Comparison of ENCODE assay signal across 1 cellular context in the genomic region with DNA sequence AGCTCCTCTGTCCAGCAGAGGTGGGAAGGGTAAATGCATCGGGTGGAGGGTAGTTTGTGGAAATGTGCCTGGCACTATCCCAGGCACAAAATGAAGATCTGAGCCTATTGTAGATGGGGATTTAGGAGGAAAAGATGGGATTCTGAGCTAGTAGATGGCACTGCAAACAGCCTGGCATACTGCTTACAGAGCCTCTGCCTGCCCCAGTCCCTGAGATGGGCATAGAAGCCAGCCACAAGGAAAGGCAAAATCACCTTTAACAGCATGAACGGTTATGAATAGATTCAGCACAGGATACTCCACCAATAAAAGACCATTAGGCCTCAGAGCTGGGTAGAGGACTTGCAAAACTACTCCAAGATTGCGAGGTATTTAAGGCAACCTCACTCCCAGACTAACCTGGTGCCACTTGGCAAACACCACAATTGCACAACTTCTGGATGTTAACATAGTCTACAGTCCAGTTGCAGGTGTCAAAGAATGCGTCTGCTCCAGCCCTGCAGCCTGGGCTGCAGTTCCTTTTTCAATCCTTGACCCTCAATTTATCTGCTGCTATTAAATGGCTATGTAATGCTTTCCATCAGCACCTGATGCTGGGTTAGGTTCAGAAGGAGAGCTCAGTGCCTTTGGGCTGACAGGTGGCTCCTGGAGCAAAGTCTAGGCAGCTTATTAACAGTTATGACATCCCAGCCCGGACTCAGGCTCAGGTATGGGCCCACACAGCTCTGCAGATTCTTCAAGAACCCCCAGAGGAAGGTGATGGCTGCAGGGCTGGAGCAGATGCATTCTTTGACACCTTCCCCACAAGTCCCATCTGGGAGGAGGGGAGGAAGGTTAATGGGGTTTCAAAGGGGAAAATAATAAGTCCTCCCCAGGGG.
TF ChIP-seq lines count a peak whose summit lies in the region.

No MANE protein-coding gene starts in this region.

TF ChIP-seq in liver, 16 proteins besides CTCF, POLR2A, EP300 and RAD21 (continued from another document):
- TF ChIP-seq, protein P1, sequence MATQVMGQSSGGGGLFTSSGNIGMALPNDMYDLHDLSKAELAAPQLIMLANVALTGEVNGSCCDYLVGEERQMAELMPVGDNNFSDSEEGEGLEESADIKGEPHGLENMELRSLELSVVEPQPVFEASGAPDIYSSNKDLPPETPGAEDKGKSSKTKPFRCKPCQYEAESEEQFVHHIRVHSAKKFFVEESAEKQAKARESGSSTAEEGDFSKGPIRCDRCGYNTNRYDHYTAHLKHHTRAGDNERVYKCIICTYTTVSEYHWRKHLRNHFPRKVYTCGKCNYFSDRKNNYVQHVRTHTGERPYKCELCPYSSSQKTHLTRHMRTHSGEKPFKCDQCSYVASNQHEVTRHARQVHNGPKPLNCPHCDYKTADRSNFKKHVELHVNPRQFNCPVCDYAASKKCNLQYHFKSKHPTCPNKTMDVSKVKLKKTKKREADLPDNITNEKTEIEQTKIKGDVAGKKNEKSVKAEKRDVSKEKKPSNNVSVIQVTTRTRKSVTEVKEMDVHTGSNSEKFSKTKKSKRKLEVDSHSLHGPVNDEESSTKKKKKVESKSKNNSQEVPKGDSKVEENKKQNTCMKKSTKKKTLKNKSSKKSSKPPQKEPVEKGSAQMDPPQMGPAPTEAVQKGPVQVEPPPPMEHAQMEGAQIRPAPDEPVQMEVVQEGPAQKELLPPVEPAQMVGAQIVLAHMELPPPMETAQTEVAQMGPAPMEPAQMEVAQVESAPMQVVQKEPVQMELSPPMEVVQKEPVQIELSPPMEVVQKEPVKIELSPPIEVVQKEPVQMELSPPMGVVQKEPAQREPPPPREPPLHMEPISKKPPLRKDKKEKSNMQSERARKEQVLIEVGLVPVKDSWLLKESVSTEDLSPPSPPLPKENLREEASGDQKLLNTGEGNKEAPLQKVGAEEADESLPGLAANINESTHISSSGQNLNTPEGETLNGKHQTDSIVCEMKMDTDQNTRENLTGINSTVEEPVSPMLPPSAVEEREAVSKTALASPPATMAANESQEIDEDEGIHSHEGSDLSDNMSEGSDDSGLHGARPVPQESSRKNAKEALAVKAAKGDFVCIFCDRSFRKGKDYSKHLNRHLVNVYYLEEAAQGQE (IDR thresholded peaks at IDR 0.05), result no peak
- peak; percentile 63 to 64 for TF ChIP-seq RXRA (IDR thresholded peaks at IDR 0.05)
- peak; percentile 77 for TF ChIP-seq HNF4G (IDR thresholded peaks at IDR 0.05)
- peak; percentile 30 for TF ChIP-seq FOXA2 (IDR thresholded peaks at IDR 0.05)
- peak; percentile 34 to 46 for TF ChIP-seq JUND (IDR thresholded peaks at IDR 0.05)
- TF ChIP-seq HNF4A (conservative IDR thresholded peaks at IDR 0.05), result peak; percentile 92 to 94
